Comparison of ENCODE assay signal across 1 cellular context in the genomic region with DNA sequence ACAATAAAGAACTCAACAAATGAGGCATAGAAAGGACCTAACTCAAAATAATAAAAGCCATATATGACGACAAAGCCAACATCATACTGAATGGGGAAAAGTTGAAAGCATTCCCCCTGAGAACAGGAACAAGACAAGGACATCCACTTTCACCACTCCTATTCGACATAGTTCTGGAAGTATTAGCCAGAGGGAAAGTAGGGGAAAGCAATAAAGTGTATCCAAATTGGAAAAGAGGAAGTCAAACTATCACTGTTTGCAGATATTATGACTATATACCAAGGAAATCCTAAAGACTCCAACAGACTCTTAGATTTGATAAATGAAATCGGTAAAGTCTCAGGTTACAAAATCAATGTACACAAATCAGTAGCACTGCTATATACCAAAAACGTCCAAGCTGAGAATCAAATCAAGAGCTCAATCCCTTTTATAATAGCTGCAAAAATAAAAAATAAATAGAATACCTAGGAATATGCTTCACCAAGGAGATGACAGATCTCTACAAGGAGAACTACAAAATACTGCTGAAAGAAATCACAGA.
TF ChIP-seq lines count a peak whose summit lies in the region.

No MANE protein-coding gene starts in this region.

TF ChIP-seq in K562, 482 proteins besides CTCF, POLR2A, EP300 and RAD21:
- TF ChIP-seq ZBTB8A (IDR thresholded peaks at IDR 0.05; ENCODE audit: partially characterized antibody) (no peak), RBM25 (IDR thresholded peaks at IDR 0.05; ENCODE audit: low read depth, low read length, severe bottlenecking) (no peak), RCOR1 (IDR thresholded peaks at IDR 0.05; ENCODE audit: borderline replicate concordance in 1 of 2, low read depth in 2 of 2, low read length in 2 of 2) (peak; percentile 22 to 64; a peak in 2 of 4 replicates), SNIP1 (IDR thresholded peaks at IDR 0.05; ENCODE audit: low read depth) (no peak), ATF7 (IDR thresholded peaks at IDR 0.05) (no peak), NELFE (IDR thresholded peaks at IDR 0.05; ENCODE audit: insufficient read depth, insufficient read length) (no peak), TCF3 (CRISPR knock-in tag; IDR thresholded peaks at IDR 0.05) (peak; percentile 16; the same call in 1 of the 2 replicates), ELF2 (CRISPR knock-in tag; IDR thresholded peaks at IDR 0.05) (no peak), NR1H2 (CRISPR knock-in tag; IDR thresholded peaks at IDR 0.05) (no peak), HDAC2 (IDR thresholded peaks at IDR 0.05) (peak; percentile 74), SMARCA4 (IDR thresholded peaks at IDR 0.05) (0 out of 2 replicates have a peak, but pooled peaks have one; percentile 15), HDGF (IDR thresholded peaks at IDR 0.05) (no peak), EP400 (IDR thresholded peaks at IDR 0.05) (no peak), HCFC1 (IDR thresholded peaks at IDR 0.05; ENCODE audit: low read depth, low read length) (no peak), SMAD3 (CRISPR knock-in tag; conservative IDR thresholded peaks at IDR 0.05) (no peak), ZNF3 (CRISPR knock-in tag; IDR thresholded peaks at IDR 0.05) (no peak), LARP7 (IDR thresholded peaks at IDR 0.05) (no peak), NR4A1 (CRISPR knock-in tag; IDR thresholded peaks at IDR 0.05) (no peak), NR4A1 (tag; IDR thresholded peaks at IDR 0.05) (no peak), BCOR (IDR thresholded peaks at IDR 0.05) (no peak), KDM1A (IDR thresholded peaks at IDR 0.05) (peak; percentile 94), NFE2L1 (tag; IDR thresholded peaks at IDR 0.05; ENCODE audit: borderline replicate concordance, low read depth) (no peak), ZNF644 (tag; IDR thresholded peaks at IDR 0.05; ENCODE audit: low read depth) (no peak), ATF1 (CRISPR knock-in tag; IDR thresholded peaks at IDR 0.05) (no peak), ATF1 (tag; IDR thresholded peaks at IDR 0.05) (no peak), RBFOX2 (IDR thresholded peaks at IDR 0.05; ENCODE audit: low read depth, low read length) (no peak), TEAD4 (IDR thresholded peaks at IDR 0.05; ENCODE audit: low read length) (no peak), TEAD4 (CRISPR knock-in tag; IDR thresholded peaks at IDR 0.05; ENCODE audit: borderline replicate concordance) (no peak), NFYB (IDR thresholded peaks at IDR 0.05; ENCODE audit: extremely low read depth, insufficient read length) (no peak), HDAC1 (IDR thresholded peaks at IDR 0.05) (peak in 1 of 2 experiments; percentile 77; a peak in 1 of 4 replicates), BCL6 (CRISPR knock-in tag; IDR thresholded peaks at IDR 0.05) (no peak), PYGO2 (tag; IDR thresholded peaks at IDR 0.05) (no peak), HDAC3 (IDR thresholded peaks at IDR 0.05; ENCODE audit: borderline replicate concordance, partially characterized antibody) (no peak), CBX5 (IDR thresholded peaks at IDR 0.05; ENCODE audit: borderline replicate concordance, low read depth) (no peak), SPI1 (IDR thresholded peaks at IDR 0.05; ENCODE audit: borderline replicate concordance, low read depth, low read length) (peak; percentile 92), CBFA2T3 (IDR thresholded peaks at IDR 0.05) (peak; percentile 42; the same call in 1 of the 2 replicates), CC2D1A (IDR thresholded peaks at IDR 0.05) (no peak), TEAD1 (CRISPR knock-in tag; IDR thresholded peaks at IDR 0.05) (no peak), SRF (CRISPR knock-in tag; IDR thresholded peaks at IDR 0.05) (no peak), FOXA3 (CRISPR knock-in tag; conservative IDR thresholded peaks at IDR 0.05 in 1 of 2, IDR thresholded peaks at IDR 0.05 in 1 of 2) (no peak), HSF4 (CRISPR knock-in tag; IDR thresholded peaks at IDR 0.05; ENCODE audit: borderline replicate concordance) (no peak), GATA2 (CRISPR knock-in tag; IDR thresholded peaks at IDR 0.05) (no peak)
- TF ChIP-seq, protein P1, sequence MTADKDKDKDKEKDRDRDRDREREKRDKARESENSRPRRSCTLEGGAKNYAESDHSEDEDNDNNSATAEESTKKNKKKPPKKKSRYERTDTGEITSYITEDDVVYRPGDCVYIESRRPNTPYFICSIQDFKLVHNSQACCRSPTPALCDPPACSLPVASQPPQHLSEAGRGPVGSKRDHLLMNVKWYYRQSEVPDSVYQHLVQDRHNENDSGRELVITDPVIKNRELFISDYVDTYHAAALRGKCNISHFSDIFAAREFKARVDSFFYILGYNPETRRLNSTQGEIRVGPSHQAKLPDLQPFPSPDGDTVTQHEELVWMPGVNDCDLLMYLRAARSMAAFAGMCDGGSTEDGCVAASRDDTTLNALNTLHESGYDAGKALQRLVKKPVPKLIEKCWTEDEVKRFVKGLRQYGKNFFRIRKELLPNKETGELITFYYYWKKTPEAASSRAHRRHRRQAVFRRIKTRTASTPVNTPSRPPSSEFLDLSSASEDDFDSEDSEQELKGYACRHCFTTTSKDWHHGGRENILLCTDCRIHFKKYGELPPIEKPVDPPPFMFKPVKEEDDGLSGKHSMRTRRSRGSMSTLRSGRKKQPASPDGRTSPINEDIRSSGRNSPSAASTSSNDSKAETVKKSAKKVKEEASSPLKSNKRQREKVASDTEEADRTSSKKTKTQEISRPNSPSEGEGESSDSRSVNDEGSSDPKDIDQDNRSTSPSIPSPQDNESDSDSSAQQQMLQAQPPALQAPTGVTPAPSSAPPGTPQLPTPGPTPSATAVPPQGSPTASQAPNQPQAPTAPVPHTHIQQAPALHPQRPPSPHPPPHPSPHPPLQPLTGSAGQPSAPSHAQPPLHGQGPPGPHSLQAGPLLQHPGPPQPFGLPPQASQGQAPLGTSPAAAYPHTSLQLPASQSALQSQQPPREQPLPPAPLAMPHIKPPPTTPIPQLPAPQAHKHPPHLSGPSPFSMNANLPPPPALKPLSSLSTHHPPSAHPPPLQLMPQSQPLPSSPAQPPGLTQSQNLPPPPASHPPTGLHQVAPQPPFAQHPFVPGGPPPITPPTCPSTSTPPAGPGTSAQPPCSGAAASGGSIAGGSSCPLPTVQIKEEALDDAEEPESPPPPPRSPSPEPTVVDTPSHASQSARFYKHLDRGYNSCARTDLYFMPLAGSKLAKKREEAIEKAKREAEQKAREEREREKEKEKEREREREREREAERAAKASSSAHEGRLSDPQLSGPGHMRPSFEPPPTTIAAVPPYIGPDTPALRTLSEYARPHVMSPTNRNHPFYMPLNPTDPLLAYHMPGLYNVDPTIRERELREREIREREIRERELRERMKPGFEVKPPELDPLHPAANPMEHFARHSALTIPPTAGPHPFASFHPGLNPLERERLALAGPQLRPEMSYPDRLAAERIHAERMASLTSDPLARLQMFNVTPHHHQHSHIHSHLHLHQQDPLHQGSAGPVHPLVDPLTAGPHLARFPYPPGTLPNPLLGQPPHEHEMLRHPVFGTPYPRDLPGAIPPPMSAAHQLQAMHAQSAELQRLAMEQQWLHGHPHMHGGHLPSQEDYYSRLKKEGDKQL (CRISPR knock-in tag; IDR thresholded peaks at IDR 0.05; ENCODE audit: borderline replicate concordance), result no peak
- TF ChIP-seq, protein P2, sequence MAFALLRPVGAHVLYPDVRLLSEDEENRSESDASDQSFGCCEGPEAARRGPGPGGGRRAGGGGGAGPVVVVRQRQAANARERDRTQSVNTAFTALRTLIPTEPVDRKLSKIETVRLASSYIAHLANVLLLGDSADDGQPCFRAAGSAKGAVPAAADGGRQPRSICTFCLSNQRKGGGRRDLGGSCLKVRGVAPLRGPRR (CRISPR knock-in tag; IDR thresholded peaks at IDR 0.05), result no peak
- TF ChIP-seq, protein P3, sequence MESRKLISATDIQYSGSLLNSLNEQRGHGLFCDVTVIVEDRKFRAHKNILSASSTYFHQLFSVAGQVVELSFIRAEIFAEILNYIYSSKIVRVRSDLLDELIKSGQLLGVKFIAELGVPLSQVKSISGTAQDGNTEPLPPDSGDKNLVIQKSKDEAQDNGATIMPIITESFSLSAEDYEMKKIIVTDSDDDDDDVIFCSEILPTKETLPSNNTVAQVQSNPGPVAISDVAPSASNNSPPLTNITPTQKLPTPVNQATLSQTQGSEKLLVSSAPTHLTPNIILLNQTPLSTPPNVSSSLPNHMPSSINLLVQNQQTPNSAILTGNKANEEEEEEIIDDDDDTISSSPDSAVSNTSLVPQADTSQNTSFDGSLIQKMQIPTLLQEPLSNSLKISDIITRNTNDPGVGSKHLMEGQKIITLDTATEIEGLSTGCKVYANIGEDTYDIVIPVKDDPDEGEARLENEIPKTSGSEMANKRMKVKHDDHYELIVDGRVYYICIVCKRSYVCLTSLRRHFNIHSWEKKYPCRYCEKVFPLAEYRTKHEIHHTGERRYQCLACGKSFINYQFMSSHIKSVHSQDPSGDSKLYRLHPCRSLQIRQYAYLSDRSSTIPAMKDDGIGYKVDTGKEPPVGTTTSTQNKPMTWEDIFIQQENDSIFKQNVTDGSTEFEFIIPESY (CRISPR knock-in tag; IDR thresholded peaks at IDR 0.05), result no peak
- TF ChIP-seq, protein P4, sequence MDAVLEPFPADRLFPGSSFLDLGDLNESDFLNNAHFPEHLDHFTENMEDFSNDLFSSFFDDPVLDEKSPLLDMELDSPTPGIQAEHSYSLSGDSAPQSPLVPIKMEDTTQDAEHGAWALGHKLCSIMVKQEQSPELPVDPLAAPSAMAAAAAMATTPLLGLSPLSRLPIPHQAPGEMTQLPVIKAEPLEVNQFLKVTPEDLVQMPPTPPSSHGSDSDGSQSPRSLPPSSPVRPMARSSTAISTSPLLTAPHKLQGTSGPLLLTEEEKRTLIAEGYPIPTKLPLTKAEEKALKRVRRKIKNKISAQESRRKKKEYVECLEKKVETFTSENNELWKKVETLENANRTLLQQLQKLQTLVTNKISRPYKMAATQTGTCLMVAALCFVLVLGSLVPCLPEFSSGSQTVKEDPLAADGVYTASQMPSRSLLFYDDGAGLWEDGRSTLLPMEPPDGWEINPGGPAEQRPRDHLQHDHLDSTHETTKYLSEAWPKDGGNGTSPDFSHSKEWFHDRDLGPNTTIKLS (IDR thresholded peaks at IDR 0.05; ENCODE audit: borderline replicate concordance, low read depth), result no peak
- TF ChIP-seq, protein P5, sequence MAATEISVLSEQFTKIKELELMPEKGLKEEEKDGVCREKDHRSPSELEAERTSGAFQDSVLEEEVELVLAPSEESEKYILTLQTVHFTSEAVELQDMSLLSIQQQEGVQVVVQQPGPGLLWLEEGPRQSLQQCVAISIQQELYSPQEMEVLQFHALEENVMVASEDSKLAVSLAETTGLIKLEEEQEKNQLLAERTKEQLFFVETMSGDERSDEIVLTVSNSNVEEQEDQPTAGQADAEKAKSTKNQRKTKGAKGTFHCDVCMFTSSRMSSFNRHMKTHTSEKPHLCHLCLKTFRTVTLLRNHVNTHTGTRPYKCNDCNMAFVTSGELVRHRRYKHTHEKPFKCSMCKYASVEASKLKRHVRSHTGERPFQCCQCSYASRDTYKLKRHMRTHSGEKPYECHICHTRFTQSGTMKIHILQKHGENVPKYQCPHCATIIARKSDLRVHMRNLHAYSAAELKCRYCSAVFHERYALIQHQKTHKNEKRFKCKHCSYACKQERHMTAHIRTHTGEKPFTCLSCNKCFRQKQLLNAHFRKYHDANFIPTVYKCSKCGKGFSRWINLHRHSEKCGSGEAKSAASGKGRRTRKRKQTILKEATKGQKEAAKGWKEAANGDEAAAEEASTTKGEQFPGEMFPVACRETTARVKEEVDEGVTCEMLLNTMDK (IDR thresholded peaks at IDR 0.05; ENCODE audit: borderline replicate concordance, insufficient read depth, low read depth, low read length, poor library complexity, severe bottlenecking), result no peak
- TF ChIP-seq, protein P6, sequence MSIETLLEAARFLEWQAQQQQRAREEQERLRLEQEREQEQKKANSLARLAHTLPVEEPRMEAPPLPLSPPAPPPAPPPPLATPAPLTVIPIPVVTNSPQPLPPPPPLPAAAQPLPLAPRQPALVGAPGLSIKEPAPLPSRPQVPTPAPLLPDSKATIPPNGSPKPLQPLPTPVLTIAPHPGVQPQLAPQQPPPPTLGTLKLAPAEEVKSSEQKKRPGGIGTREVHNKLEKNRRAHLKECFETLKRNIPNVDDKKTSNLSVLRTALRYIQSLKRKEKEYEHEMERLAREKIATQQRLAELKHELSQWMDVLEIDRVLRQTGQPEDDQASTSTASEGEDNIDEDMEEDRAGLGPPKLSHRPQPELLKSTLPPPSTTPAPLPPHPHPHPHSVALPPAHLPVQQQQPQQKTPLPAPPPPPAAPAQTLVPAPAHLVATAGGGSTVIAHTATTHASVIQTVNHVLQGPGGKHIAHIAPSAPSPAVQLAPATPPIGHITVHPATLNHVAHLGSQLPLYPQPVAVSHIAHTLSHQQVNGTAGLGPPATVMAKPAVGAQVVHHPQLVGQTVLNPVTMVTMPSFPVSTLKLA (conservative IDR thresholded peaks at IDR 0.05), result no peak
- TF ChIP-seq, protein P7, sequence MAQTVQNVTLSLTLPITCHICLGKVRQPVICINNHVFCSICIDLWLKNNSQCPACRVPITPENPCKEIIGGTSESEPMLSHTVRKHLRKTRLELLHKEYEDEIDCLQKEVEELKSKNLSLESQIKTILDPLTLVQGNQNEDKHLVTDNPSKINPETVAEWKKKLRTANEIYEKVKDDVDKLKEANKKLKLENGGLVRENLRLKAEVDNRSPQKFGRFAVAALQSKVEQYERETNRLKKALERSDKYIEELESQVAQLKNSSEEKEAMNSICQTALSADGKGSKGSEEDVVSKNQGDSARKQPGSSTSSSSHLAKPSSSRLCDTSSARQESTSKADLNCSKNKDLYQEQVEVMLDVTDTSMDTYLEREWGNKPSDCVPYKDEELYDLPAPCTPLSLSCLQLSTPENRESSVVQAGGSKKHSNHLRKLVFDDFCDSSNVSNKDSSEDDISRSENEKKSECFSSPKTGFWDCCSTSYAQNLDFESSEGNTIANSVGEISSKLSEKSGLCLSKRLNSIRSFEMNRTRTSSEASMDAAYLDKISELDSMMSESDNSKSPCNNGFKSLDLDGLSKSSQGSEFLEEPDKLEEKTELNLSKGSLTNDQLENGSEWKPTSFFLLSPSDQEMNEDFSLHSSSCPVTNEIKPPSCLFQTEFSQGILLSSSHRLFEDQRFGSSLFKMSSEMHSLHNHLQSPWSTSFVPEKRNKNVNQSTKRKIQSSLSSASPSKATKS (CRISPR knock-in tag; IDR thresholded peaks at IDR 0.05), result no peak
